Comparison of ENCODE assay signal across 1 cellular context in genomic region chr12:71708658-71709057, GRCh38.
TF ChIP-seq lines count a peak whose summit lies in the region.

No MANE protein-coding gene starts in this region.

TF ChIP-seq in IMR-90, 13 proteins besides CTCF, POLR2A, EP300 and RAD21:
- peak; percentile 20; the same call in 1 of the 2 replicates for TF ChIP-seq CEBPB (IDR thresholded peaks at IDR 0.05; ENCODE audit: low read depth, low read length)
- TF ChIP-seq SMC3 (IDR thresholded peaks at IDR 0.05; ENCODE audit: low read depth, low read length), result no peak
